1 cellular context compared by ENCODE assay signal in the genomic region with DNA sequence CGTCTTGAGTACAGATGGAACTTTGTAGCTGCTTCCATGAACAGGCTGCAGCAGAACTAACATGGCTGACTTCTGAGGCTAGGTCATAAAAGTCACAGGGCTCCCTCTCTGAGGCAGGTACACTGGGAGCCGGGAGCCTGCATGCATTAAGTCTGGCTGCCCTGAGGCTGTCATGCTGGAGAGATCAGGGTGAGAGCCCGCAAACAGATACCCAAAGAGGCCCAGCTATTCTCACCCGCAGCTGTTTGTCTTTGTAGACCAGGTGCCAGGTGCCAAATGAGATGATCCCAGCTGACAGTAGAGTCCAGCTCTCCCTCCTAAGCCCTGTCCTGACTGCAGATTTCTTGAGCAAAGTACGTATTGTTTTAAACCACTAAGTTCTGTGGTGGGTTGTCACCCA.
TF ChIP-seq lines count a peak whose summit lies in the region.

No MANE protein-coding gene starts in this region.

TF ChIP-seq in GM23338, 12 proteins besides CTCF, POLR2A, EP300 and RAD21:
- TF ChIP-seq, protein P1, sequence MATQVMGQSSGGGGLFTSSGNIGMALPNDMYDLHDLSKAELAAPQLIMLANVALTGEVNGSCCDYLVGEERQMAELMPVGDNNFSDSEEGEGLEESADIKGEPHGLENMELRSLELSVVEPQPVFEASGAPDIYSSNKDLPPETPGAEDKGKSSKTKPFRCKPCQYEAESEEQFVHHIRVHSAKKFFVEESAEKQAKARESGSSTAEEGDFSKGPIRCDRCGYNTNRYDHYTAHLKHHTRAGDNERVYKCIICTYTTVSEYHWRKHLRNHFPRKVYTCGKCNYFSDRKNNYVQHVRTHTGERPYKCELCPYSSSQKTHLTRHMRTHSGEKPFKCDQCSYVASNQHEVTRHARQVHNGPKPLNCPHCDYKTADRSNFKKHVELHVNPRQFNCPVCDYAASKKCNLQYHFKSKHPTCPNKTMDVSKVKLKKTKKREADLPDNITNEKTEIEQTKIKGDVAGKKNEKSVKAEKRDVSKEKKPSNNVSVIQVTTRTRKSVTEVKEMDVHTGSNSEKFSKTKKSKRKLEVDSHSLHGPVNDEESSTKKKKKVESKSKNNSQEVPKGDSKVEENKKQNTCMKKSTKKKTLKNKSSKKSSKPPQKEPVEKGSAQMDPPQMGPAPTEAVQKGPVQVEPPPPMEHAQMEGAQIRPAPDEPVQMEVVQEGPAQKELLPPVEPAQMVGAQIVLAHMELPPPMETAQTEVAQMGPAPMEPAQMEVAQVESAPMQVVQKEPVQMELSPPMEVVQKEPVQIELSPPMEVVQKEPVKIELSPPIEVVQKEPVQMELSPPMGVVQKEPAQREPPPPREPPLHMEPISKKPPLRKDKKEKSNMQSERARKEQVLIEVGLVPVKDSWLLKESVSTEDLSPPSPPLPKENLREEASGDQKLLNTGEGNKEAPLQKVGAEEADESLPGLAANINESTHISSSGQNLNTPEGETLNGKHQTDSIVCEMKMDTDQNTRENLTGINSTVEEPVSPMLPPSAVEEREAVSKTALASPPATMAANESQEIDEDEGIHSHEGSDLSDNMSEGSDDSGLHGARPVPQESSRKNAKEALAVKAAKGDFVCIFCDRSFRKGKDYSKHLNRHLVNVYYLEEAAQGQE (IDR thresholded peaks at IDR 0.05; ENCODE audit: unreplicated experiment): no peak
- TF ChIP-seq ZNF114 (CRISPR knock-in tag; IDR thresholded peaks at IDR 0.05) (no peak), EZH2 (IDR thresholded peaks at IDR 0.05; ENCODE audit: low read depth, unreplicated experiment) (no peak), EZH2phosphoT487 (IDR thresholded peaks at IDR 0.05; ENCODE audit: unreplicated experiment) (no peak), STAT1 (IDR thresholded peaks at IDR 0.05; ENCODE audit: unreplicated experiment) (no peak), JUNB (IDR thresholded peaks at IDR 0.05; ENCODE audit: unreplicated experiment) (no peak), ZNF331 (CRISPR knock-in tag; IDR thresholded peaks at IDR 0.05; ENCODE audit: low read depth) (no peak), NANOG (IDR thresholded peaks at IDR 0.05; ENCODE audit: borderline replicate concordance) (no peak), CREB1 (CRISPR knock-in tag; IDR thresholded peaks at IDR 0.05; ENCODE audit: low read depth) (no peak), POLR2AphosphoS5 (IDR thresholded peaks at IDR 0.05; ENCODE audit: low read depth) (no peak)
- TF ChIP-seq, protein P2, sequence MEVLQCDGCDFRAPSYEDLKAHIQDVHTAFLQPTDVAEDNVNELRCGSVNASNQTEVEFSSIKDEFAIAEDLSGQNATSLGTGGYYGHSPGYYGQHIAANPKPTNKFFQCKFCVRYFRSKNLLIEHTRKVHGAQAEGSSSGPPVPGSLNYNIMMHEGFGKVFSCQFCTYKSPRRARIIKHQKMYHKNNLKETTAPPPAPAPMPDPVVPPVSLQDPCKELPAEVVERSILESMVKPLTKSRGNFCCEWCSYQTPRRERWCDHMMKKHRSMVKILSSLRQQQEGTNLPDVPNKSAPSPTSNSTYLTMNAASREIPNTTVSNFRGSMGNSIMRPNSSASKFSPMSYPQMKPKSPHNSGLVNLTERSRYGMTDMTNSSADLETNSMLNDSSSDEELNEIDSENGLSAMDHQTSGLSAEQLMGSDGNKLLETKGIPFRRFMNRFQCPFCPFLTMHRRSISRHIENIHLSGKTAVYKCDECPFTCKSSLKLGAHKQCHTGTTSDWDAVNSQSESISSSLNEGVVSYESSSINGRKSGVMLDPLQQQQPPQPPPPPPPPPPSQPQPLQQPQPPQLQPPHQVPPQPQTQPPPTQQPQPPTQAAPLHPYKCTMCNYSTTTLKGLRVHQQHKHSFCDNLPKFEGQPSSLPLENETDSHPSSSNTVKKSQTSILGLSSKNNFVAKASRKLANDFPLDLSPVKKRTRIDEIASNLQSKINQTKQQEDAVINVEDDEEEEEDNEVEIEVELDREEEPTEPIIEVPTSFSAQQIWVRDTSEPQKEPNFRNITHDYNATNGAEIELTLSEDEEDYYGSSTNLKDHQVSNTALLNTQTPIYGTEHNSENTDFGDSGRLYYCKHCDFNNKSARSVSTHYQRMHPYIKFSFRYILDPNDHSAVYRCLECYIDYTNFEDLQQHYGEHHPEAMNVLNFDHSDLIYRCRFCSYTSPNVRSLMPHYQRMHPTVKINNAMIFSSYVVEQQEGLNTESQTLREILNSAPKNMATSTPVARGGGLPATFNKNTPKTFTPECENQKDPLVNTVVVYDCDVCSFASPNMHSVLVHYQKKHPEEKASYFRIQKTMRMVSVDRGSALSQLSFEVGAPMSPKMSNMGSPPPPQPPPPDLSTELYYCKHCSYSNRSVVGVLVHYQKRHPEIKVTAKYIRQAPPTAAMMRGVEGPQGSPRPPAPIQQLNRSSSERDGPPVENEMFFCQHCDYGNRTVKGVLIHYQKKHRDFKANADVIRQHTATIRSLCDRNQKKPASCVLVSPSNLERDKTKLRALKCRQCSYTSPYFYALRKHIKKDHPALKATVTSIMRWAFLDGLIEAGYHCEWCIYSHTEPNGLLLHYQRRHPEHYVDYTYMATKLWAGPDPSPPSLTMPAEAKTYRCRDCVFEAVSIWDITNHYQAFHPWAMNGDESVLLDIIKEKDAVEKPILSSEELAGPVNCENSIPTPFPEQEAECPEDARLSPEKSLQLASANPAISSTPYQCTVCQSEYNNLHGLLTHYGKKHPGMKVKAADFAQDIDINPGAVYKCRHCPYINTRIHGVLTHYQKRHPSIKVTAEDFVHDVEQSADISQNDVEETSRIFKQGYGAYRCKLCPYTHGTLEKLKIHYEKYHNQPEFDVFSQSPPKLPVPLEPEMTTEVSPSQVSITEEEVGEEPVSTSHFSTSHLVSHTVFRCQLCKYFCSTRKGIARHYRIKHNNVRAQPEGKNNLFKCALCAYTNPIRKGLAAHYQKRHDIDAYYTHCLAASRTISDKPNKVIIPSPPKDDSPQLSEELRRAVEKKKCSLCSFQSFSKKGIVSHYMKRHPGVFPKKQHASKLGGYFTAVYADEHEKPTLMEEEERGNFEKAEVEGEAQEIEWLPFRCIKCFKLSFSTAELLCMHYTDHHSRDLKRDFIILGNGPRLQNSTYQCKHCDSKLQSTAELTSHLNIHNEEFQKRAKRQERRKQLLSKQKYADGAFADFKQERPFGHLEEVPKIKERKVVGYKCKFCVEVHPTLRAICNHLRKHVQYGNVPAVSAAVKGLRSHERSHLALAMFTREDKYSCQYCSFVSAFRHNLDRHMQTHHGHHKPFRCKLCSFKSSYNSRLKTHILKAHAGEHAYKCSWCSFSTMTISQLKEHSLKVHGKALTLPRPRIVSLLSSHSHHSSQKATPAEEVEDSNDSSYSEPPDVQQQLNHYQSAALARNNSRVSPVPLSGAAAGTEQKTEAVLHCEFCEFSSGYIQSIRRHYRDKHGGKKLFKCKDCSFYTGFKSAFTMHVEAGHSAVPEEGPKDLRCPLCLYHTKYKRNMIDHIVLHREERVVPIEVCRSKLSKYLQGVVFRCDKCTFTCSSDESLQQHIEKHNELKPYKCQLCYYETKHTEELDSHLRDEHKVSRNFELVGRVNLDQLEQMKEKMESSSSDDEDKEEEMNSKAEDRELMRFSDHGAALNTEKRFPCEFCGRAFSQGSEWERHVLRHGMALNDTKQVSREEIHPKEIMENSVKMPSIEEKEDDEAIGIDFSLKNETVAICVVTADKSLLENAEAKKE (CRISPR knock-in tag; IDR thresholded peaks at IDR 0.05): no peak
- TF ChIP-seq, protein P3, sequence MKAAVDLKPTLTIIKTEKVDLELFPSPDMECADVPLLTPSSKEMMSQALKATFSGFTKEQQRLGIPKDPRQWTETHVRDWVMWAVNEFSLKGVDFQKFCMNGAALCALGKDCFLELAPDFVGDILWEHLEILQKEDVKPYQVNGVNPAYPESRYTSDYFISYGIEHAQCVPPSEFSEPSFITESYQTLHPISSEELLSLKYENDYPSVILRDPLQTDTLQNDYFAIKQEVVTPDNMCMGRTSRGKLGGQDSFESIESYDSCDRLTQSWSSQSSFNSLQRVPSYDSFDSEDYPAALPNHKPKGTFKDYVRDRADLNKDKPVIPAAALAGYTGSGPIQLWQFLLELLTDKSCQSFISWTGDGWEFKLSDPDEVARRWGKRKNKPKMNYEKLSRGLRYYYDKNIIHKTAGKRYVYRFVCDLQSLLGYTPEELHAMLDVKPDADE (IDR thresholded peaks at IDR 0.05): no peak
TF ChIP-seq in GM23338: peak in this region for 0.
